ENCODE assay signal across 26 cellular contexts in genomic region chr7:107002131-107002803, GRCh38.
"Had no signal": no experiment of that assay in that cellular context is flagged by ENCODE, and none has a peak within 500 bp of the region (broad histone marks: within the 10 kb centered on the region; RNA-seq: fewer than 3 reads in every experiment).

No MANE protein-coding gene starts in this region.

- H3K27me3 ChIP-seq: ascending aorta, body of pancreas, MG63 had no signal

- H3K9me3 ChIP-seq: ascending aorta, body of pancreas, MG63 had no signal

- H3K27ac ChIP-seq: ascending aorta, body of pancreas had no signal

- ATAC-seq: activated CD4-positive, CD25-positive, alpha-beta regulatory T cell treated with anti-CD3 and anti-CD28 coated beads, Interleukin-2, amount 50 U/mL, for 24 hours; activated CD8-positive, alpha-beta T cell treated with anti-CD3 and anti-CD28 coated beads for 36 hours; body of pancreas; Panc1; Right ventricle myocardium inferior had no signal

- FAIRE-seq: bronchial epithelial cell had no signal

- DNase-seq: activated CD4-positive, alpha-beta T cell treated with anti-CD3 and anti-CD28 coated beads for 4 hours; activated CD8-positive, alpha-beta memory T cell treated with anti-CD3 and anti-CD28 coated beads, Interleukin-2, amount 50 U/mL, for 48 hours; activated CD8-positive, alpha-beta T cell treated with anti-CD3 and anti-CD28 coated beads for 36 hours; activated naive CD4-positive, alpha-beta T cell treated with anti-CD3 and anti-CD28 coated beads, Interleukin-2, amount 50 U/mL, for 16 hours; activated naive CD8-positive, alpha-beta T cell treated with anti-CD3 and anti-CD28 coated beads, Interleukin-2, amount 10 ng/mL, durations not matched to agents 7 days and 5 days; activated T-cell treated with anti-CD3 and anti-CD28 coated beads, Interleukin-2, amount 50 U/mL, for 1 hour; amniotic stem cell; body of pancreas; MG63; MV-4-11; NCI-H1092 treated with DMSO at 0.1 percent for 48 hours; NCI-H1436; NCI-H1694 treated with DMSO at 0.1 percent for 48 hours; NCI-H2029 treated with DMSO at 0.1 percent for 48 hours; NCI-H345; NCI-H510A; NCI-H526 treated with DMSO at 0.1 percent for 48 hours; NCI-H82; RPMI8226; SW 1271 had no signal

- H3K4me3 ChIP-seq: ascending aorta, body of pancreas, MG63, SK-N-MC had no signal

- H3K36me3 ChIP-seq: ascending aorta, MG63 had no signal

- H3K4me1 ChIP-seq: ascending aorta, body of pancreas had no signal
